39 cellular contexts compared by ENCODE assay signal in genomic region chr22:16568425-16568758, GRCh38. TPM values are rescaled to one million over a fixed set of nuclear protein-coding genes. Genes with fewer than 3 reads are reported as not detected.
"Had no signal": no experiment of that assay in that cellular context is flagged by ENCODE, and none has a peak within 500 bp of the region (broad histone marks: within the 10 kb centered on the region; RNA-seq: fewer than 3 reads in every experiment).

No MANE protein-coding gene starts in this region.

- H3K4me1 ChIP-seq: adrenal gland, ascending aorta, body of pancreas, breast epithelium had no signal

- ATAC-seq: activated naive CD4-positive, alpha-beta T cell treated with anti-CD3 and anti-CD28 coated beads, Interleukin-2, amount 50 U/mL, for 72 hours; activated naive CD8-positive, alpha-beta T cell treated with anti-CD3 and anti-CD28 coated beads, Interleukin-2, amount 50 U/mL, for 24 hours; activated T-cell treated with anti-CD3 and anti-CD28 coated beads, Interleukin-2, amount 50 U/mL, for 4 hours; activated T-cell treated with anti-CD3 and anti-CD28 coated beads, Interleukin-2, amount 50 U/mL, for 72 hours; activated T-helper 17 cell treated with anti-CD3 and anti-CD28 coated beads, Interleukin-2, amount 50 U/mL, for 72 hours; body of pancreas had no signal

- H3K4me3 ChIP-seq: adrenal gland, ascending aorta, body of pancreas, breast epithelium, cardiac muscle cell had no signal

- H3K9me3 ChIP-seq: adrenal gland, ascending aorta, body of pancreas had no signal

- DNase-seq: activated effector memory CD4-positive, alpha-beta T cell treated with Interleukin-2 at 50 U/mL for 16 hours; activated gamma-delta T cell; activated gamma-delta T cell treated with Interleukin-2 at 50 U/mL for 16 hours; activated naive CD4-positive, alpha-beta T cell; activated naive CD4-positive, alpha-beta T cell treated with anti-CD3 and anti-CD28 coated beads for 36 hours; activated naive CD4-positive, alpha-beta T cell treated with anti-CD3 and anti-CD28 coated beads, Interleukin-2, amount 10 ng/mL, durations not matched to agents 7 days and 5 days; activated naive CD4-positive, alpha-beta T cell treated with anti-CD3 and anti-CD28 coated beads, Interleukin-2, amount 50 U/mL, for 16 hours; activated naive CD4-positive, alpha-beta T cell treated with Interleukin-2 at 50 U/mL for 16 hours; activated naive CD8-positive, alpha-beta T cell treated with anti-CD3 and anti-CD28 coated beads for 36 hours; activated naive CD8-positive, alpha-beta T cell treated with anti-CD3 and anti-CD28 coated beads, Interleukin-2, amount 10 ng/mL, durations not matched to agents 7 days and 5 days; activated naive CD8-positive, alpha-beta T cell treated with anti-CD3 and anti-CD28 coated beads, Interleukin-2, amount 50 U/mL, for 24 hours; activated T-cell treated with anti-CD3 and anti-CD28 coated beads, Interleukin-2, amount 50 U/mL, for 1 hour; activated T-cell treated with anti-CD3 and anti-CD28 coated beads, Interleukin-2, amount 50 U/mL, for 24 hours; activated T-cell treated with anti-CD3 and anti-CD28 coated beads, Interleukin-2, amount 50 U/mL, for 4 hours; activated T-cell treated with anti-CD3 and anti-CD28 coated beads, Interleukin-2, amount 50 U/mL, for 48 hours; activated T-cell treated with anti-CD3 and anti-CD28 coated beads, Interleukin-2, amount 50 U/mL, for 72 hours; adrenal gland; amniotic stem cell; amygdala; anterior cingulate cortex; body of pancreas; brain microvascular endothelial cell; caudate nucleus; central memory CD4-positive, alpha-beta T cell; cerebellar nuclear complex had no signal

- H3K27me3 ChIP-seq: adrenal gland, ascending aorta, body of pancreas, brain microvascular endothelial cell, breast epithelium, cardiac muscle cell had no signal

- H3K27ac ChIP-seq: adrenal gland, ascending aorta, body of pancreas, brain microvascular endothelial cell, breast epithelium, cardiac muscle cell had no signal

- FAIRE-seq: astrocyte, bronchial epithelial cell had no signal

- H3K36me3 ChIP-seq: adrenal gland, ascending aorta, brain microvascular endothelial cell, breast epithelium, cardiac muscle cell had no signal

RNA-seq across cellular contexts. Expression of gene CCT8L2, which starts 24.2 kb away (rescaled TPM):
- total RNA-seq: activated naive CD4-positive, alpha-beta T cell treated with anti-CD3 and anti-CD28 coated beads for 36 hours; activated naive CD4-positive, alpha-beta T cell treated with anti-CD3 and anti-CD28 coated beads, Interleukin-2, amount 50 U/mL, for 72 hours; activated naive CD8-positive, alpha-beta T cell treated with anti-CD3 and anti-CD28 coated beads for 36 hours; activated naive CD8-positive, alpha-beta T cell treated with anti-CD3 and anti-CD28 coated beads, Interleukin-2, amount 10 ng/mL, durations not matched to agents 7 days and 5 days; activated T-cell treated with anti-CD3 and anti-CD28 coated beads, Interleukin-2, amount 50 U/mL, for 72 hours; activated T-helper 1 cell treated with anti-CD3 and anti-CD28 coated beads, Interleukin-12 subunit alpha, Interleukin-12 subunit beta, Interleukin-2, Interleukin-4 antibody, amounts not matched to agents 30 ng/mL and 10 ng/mL and 1 ng/mL, durations not matched to agents 14 hours and 24 hours and 36 hours; activated T-helper 17 cell treated with anti-CD3 and anti-CD28 coated beads, Interleukin-2, amount 50 U/mL, for 72 hours; activated T-helper 2 cell treated with anti-CD3 and anti-CD28 coated beads, Interferon-gamma antibody, Interleukin-2, Interleukin-4, amounts not matched to agents 10 μg/mL and 5 μg/mL and 100 μg/mL, durations not matched to agents 14 hours and 24 hours and 36 hours; adrenal gland; aorta; ascending aorta; astrocyte; body of pancreas; breast epithelium; bronchial epithelial cell; cardiac muscle cell; cardiac septum; cerebellum; chondrocyte had no signal
- polyA plus RNA-seq: adipose tissue, adrenal gland, aorta, cardiac muscle cell had no signal
